In genomic region chr7:156494960-156495359, GRCh38 we compare ENCODE assay signal across 28 cellular contexts.
"Had no signal": no experiment of that assay in that cellular context is flagged by ENCODE, and none has a peak within 500 bp of the region (broad histone marks: within the 10 kb centered on the region; RNA-seq: fewer than 3 reads in every experiment).

No MANE protein-coding gene starts in this region.

- H3K27ac ChIP-seq: brain microvascular endothelial cell, cardiac muscle cell, KMS-11, SK-N-MC, WERI-Rb-1 had no signal

- H3K27me3 ChIP-seq: brain microvascular endothelial cell, cardiac muscle cell had no signal

- H3K36me3 Mint-ChIP-seq: activated naive CD4-positive, alpha-beta T cell treated with anti-CD3 and anti-CD28 coated beads, Interleukin-2, amount 10 ng/mL, durations not matched to agents 7 days and 5 days; activated naive CD8-positive, alpha-beta T cell treated with anti-CD3 and anti-CD28 coated beads for 36 hours had no signal

- FAIRE-seq: colon had no signal

- H3K36me3 ChIP-seq: brain microvascular endothelial cell, cardiac muscle cell, WERI-Rb-1 had no signal

- H3K4me2 ChIP-seq: KMS-11 had no signal

- H3K27me3 Mint-ChIP-seq: activated naive CD8-positive, alpha-beta T cell treated with anti-CD3 and anti-CD28 coated beads for 36 hours had no signal

- H3K4me3 ChIP-seq: cardiac muscle cell, SK-N-MC had no signal

- H3K9ac ChIP-seq: KMS-11 had no signal

- H3K4me1 Mint-ChIP-seq: activated CD4-positive, alpha-beta memory T cell treated with anti-CD3 and anti-CD28 coated beads, Interleukin-2, amount 10 ng/mL, durations not matched to agents 7 days and 5 days; activated CD4-positive, alpha-beta T cell treated with anti-CD3 and anti-CD28 coated beads for 36 hours; activated naive CD4-positive, alpha-beta T cell treated with anti-CD3 and anti-CD28 coated beads, Interleukin-2, amount 10 ng/mL, durations not matched to agents 7 days and 5 days; activated naive CD8-positive, alpha-beta T cell treated with anti-CD3 and anti-CD28 coated beads for 36 hours had no signal

- ATAC-seq: activated CD4-positive, alpha-beta T cell treated with anti-CD3 and anti-CD28 coated beads for 36 hours; activated T-cell treated with anti-CD3 and anti-CD28 coated beads, Interleukin-2, amount 50 U/mL, for 72 hours; Panc1; Right ventricle myocardium inferior had no signal

- H3K27ac Mint-ChIP-seq: activated CD4-positive, alpha-beta memory T cell treated with anti-CD3 and anti-CD28 coated beads, Interleukin-2, amount 10 ng/mL, durations not matched to agents 7 days and 5 days; activated CD4-positive, alpha-beta T cell treated with anti-CD3 and anti-CD28 coated beads for 36 hours; activated naive CD4-positive, alpha-beta T cell treated with anti-CD3 and anti-CD28 coated beads, Interleukin-2, amount 10 ng/mL, durations not matched to agents 7 days and 5 days; activated naive CD8-positive, alpha-beta T cell treated with anti-CD3 and anti-CD28 coated beads for 36 hours; activated T-cell treated with anti-CD3 and anti-CD28 coated beads, Interleukin-2, amount 50 U/mL, for 72 hours; activated T-helper 2 cell treated with anti-CD3 and anti-CD28 coated beads, Interferon-gamma antibody, Interleukin-2, Interleukin-4, amounts not matched to agents 10 μg/mL and 5 μg/mL and 100 μg/mL, durations not matched to agents 14 hours and 24 hours and 36 hours had no signal

- H3K9me3 Mint-ChIP-seq: activated CD4-positive, alpha-beta memory T cell treated with anti-CD3 and anti-CD28 coated beads, Interleukin-2, amount 10 ng/mL, durations not matched to agents 7 days and 5 days; activated naive CD4-positive, alpha-beta T cell treated with anti-CD3 and anti-CD28 coated beads, Interleukin-2, amount 10 ng/mL, durations not matched to agents 7 days and 5 days; activated naive CD8-positive, alpha-beta T cell treated with anti-CD3 and anti-CD28 coated beads for 36 hours; activated T-cell treated with anti-CD3 and anti-CD28 coated beads, Interleukin-2, amount 50 U/mL, for 72 hours; activated T-helper 2 cell treated with anti-CD3 and anti-CD28 coated beads, Interferon-gamma antibody, Interleukin-2, Interleukin-4, amounts not matched to agents 10 μg/mL and 5 μg/mL and 100 μg/mL, durations not matched to agents 14 hours and 24 hours and 36 hours had no signal

- H3K4me3 Mint-ChIP-seq: activated CD4-positive, alpha-beta memory T cell treated with anti-CD3 and anti-CD28 coated beads, Interleukin-2, amount 10 ng/mL, durations not matched to agents 7 days and 5 days; activated CD4-positive, alpha-beta T cell treated with anti-CD3 and anti-CD28 coated beads for 36 hours; activated naive CD4-positive, alpha-beta T cell treated with anti-CD3 and anti-CD28 coated beads, Interleukin-2, amount 10 ng/mL, durations not matched to agents 7 days and 5 days; activated naive CD8-positive, alpha-beta T cell treated with anti-CD3 and anti-CD28 coated beads for 36 hours; activated T-cell treated with anti-CD3 and anti-CD28 coated beads, Interleukin-2, amount 50 U/mL, for 72 hours had no signal

- DNase-seq: activated CD4-positive, alpha-beta memory T cell treated with anti-CD3 and anti-CD28 coated beads, Interleukin-2, amount 10 ng/mL, durations not matched to agents 7 days and 5 days; activated CD4-positive, alpha-beta T cell treated with anti-CD3 and anti-CD28 coated beads for 36 hours; activated CD4-positive, alpha-beta T cell treated with anti-CD3 and anti-CD28 coated beads, Interleukin-2, amount 50 U/mL, for 1 hour; activated gamma-delta T cell treated with Interleukin-2 at 50 U/mL for 16 hours; activated naive CD4-positive, alpha-beta T cell treated with anti-CD3 and anti-CD28 coated beads, Interleukin-2, amount 10 ng/mL, durations not matched to agents 7 days and 5 days; activated naive CD8-positive, alpha-beta T cell treated with anti-CD3 and anti-CD28 coated beads for 36 hours; activated T-cell treated with anti-CD3 and anti-CD28 coated beads for 4 hours; activated T-cell treated with anti-CD3 and anti-CD28 coated beads, Interleukin-2, amount 50 U/mL, for 72 hours; brain microvascular endothelial cell; NCI-H1092 treated with DMSO at 0.1 percent for 48 hours; NCI-H1436 treated with DMSO at 0.1 percent for 48 hours; NCI-H1930; NCI-H2107; NCI-H2227 treated with DMSO at 0.1 percent for 48 hours; NCI-H446 treated with DMSO at 0.1 percent for 48 hours; NCI-H524 treated with DMSO at 0.1 percent for 48 hours; NK-92 treated with Interleukin-12 subunit alpha and Interleukin-12 subunit beta, amount 100 ng/mL, for 24 hours; OCI-M1; RPMI8226; T-helper 1 cell; WERI-Rb-1 had no signal
